1 cellular context compared by ENCODE assay signal in the genomic region with DNA sequence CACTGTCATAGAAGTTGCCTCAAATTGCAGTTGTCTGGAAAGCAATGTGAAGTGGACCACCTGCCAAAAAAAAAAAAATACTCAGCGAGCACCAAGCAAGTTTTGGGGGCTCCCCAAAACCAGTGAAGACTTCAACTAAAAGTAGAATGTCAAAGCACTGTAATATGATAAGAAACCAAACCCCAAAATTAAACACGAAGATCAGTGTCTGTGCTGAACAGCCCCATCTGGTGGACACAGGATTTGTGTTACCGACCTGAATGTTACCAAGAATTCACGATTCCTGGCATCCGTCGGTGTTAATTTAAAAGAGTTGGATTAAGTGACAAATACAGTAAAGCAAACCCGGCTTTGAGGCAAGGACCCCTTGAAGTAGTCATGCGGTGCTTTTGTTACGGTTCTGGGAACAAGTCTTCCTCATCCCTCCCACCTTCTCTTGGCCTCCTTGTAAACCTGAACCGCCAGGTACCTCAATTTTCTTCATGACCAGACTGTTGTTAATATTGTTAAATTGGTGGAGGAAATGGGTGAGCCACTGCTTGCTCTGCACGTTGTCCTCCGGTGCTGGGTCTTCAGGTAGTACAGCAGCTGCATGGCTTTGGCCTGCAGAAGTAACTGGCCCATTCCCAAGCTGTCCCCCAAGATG.
TF ChIP-seq lines count a peak whose summit lies in the region.

No MANE protein-coding gene starts in this region.

TF ChIP-seq in HepG2, 621 proteins besides CTCF, POLR2A, EP300 and RAD21 (continued from another document):
- no peak for TF ChIP-seq RORA (CRISPR knock-in tag; IDR thresholded peaks at IDR 0.05)
- TF ChIP-seq GATAD2A (CRISPR knock-in tag; IDR thresholded peaks at IDR 0.05): peak; percentile 42; the same call in 1 of the 2 replicates
- no peak for TF ChIP-seq FOXC1 (CRISPR knock-in tag; IDR thresholded peaks at IDR 0.05; ENCODE audit: borderline replicate concordance)
- no peak for TF ChIP-seq ZNF7 (CRISPR knock-in tag; IDR thresholded peaks at IDR 0.05)
- TF ChIP-seq, protein P1, sequence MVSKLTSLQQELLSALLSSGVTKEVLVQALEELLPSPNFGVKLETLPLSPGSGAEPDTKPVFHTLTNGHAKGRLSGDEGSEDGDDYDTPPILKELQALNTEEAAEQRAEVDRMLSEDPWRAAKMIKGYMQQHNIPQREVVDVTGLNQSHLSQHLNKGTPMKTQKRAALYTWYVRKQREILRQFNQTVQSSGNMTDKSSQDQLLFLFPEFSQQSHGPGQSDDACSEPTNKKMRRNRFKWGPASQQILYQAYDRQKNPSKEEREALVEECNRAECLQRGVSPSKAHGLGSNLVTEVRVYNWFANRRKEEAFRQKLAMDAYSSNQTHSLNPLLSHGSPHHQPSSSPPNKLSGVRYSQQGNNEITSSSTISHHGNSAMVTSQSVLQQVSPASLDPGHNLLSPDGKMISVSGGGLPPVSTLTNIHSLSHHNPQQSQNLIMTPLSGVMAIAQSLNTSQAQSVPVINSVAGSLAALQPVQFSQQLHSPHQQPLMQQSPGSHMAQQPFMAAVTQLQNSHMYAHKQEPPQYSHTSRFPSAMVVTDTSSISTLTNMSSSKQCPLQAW (CRISPR knock-in tag; IDR thresholded peaks at IDR 0.05): 0 out of 2 replicates have a peak, but pooled peaks have one; percentile 34
TF ChIP-seq in HepG2: peak in this region for 30.
